ENCODE assay signal across 1 cellular context in genomic region chr2:165707088-165707487, GRCh38.
TF ChIP-seq lines count a peak whose summit lies in the region.

No MANE protein-coding gene starts in this region.

TF ChIP-seq in WTC11, 78 proteins besides CTCF, POLR2A, EP300 and RAD21 (continued from another document):
- TF ChIP-seq ZSCAN18 (CRISPR knock-in tag; IDR thresholded peaks at IDR 0.05) (no peak), STAT6 (CRISPR knock-in tag; conservative IDR thresholded peaks at IDR 0.05; ENCODE audit: low read depth) (no peak), ZNF425 (CRISPR knock-in tag; conservative IDR thresholded peaks at IDR 0.05) (no peak), PREB (CRISPR knock-in tag; IDR thresholded peaks at IDR 0.05; ENCODE audit: borderline replicate concordance) (no peak), ETV6 (CRISPR knock-in tag; IDR thresholded peaks at IDR 0.05) (no peak), FOXP1 (CRISPR knock-in tag; IDR thresholded peaks at IDR 0.05; ENCODE audit: borderline replicate concordance) (no peak), ZNF121 (CRISPR knock-in tag; IDR thresholded peaks at IDR 0.05) (no peak), ZNF219 (CRISPR knock-in tag; IDR thresholded peaks at IDR 0.05; ENCODE audit: borderline replicate concordance) (no peak), ZNF263 (CRISPR knock-in tag; IDR thresholded peaks at IDR 0.05; ENCODE audit: low read depth) (no peak), ELF4 (CRISPR knock-in tag; IDR thresholded peaks at IDR 0.05; ENCODE audit: low read depth) (no peak)
TF ChIP-seq in WTC11: peak in this region for 0.
